15 cellular contexts compared by ENCODE assay signal in genomic region chr5:169599451-169599850, GRCh38.
"Had no signal": no experiment of that assay in that cellular context is flagged by ENCODE, and none has a peak within 500 bp of the region (broad histone marks: within the 10 kb centered on the region; RNA-seq: fewer than 3 reads in every experiment).

No MANE protein-coding gene starts in this region.

- H3K4me3 ChIP-seq: colonic mucosa, lung, neural progenitor cell, sigmoid colon, testis had no signal

- H3K36me3 ChIP-seq: colonic mucosa had no signal

- H3K27ac Mint-ChIP-seq: naive B cell, neural progenitor cell had no signal

- H3K27me3 Mint-ChIP-seq: naive B cell; stimulated activated naive CD8-positive, alpha-beta T cell treated with anti-CD3 and anti-CD28 coated beads, Interleukin-15, amount 100 ng/mL, for 72 hours had no signal

- H3K27ac ChIP-seq: colonic mucosa, neural progenitor cell, parathyroid adenoma, sigmoid colon, testis had no signal

- H3K79me2 ChIP-seq: parathyroid adenoma had no signal

- H3K4me1 Mint-ChIP-seq: naive B cell; neural progenitor cell; stimulated activated naive CD8-positive, alpha-beta T cell treated with anti-CD3 and anti-CD28 coated beads, Interleukin-15, amount 100 ng/mL, for 72 hours had no signal

- H3K4me1 ChIP-seq: colonic mucosa, neural progenitor cell, parathyroid adenoma, sigmoid colon, testis had no signal

- H3K9ac ChIP-seq: neural progenitor cell, parathyroid adenoma had no signal

- H3K9me3 ChIP-seq: colonic mucosa, sigmoid colon, testis had no signal

- DNase-seq: activated naive CD4-positive, alpha-beta T cell treated with Interleukin-2 at 50 U/mL for 16 hours; activated T-cell treated with anti-CD3 and anti-CD28 coated beads for 4 hours; aorta; colonic mucosa; foreskin fibroblast; head of caudate nucleus; left colon; naive B cell; sigmoid colon; stimulated activated CD4-positive, alpha-beta T cell treated with anti-CD3 and anti-CD28 coated beads, Interleukin-1b, Interleukin-23, amount 100 ng/mL, for 48 hours; stimulated activated naive CD8-positive, alpha-beta T cell treated with anti-CD3 and anti-CD28 coated beads, Interleukin-15, amount 100 ng/mL, for 72 hours; testis had no signal

- H3K4me2 ChIP-seq: neural progenitor cell had no signal

- H3K4me3 Mint-ChIP-seq: naive B cell; neural progenitor cell; stimulated activated naive CD8-positive, alpha-beta T cell treated with anti-CD3 and anti-CD28 coated beads, Interleukin-15, amount 100 ng/mL, for 72 hours had no signal

- H3K27me3 ChIP-seq: colonic mucosa, neural progenitor cell, sigmoid colon, testis had no signal

- H3K9me3 Mint-ChIP-seq: naive B cell; neural progenitor cell; stimulated activated naive CD8-positive, alpha-beta T cell treated with anti-CD3 and anti-CD28 coated beads, Interleukin-15, amount 100 ng/mL, for 72 hours had no signal
